In the genomic region with DNA sequence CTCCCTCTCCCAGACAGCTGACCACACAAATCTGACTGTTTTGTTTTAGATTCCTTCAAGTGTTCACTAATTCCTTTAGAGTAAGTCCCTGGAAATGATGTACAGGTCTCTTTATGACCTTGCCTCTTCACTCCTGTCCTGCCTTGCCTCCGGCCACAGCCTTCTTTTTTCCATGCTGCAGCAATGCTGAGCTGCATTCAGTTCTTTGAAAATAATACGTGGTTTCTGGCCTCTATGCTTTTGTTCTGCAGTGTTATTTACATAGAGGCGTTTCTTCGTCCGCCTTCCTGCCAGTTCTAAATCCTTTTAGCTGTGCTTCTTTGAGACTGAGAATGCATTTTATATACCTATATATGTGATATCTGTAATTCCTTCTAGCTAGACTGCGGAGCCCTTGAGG, we compare ENCODE assay signal across 15 cellular contexts.
DNase-seq lines count a peak whose midpoint lies in the region; ATAC-seq and TF ChIP-seq lines count a peak whose summit lies in the region.
"Had no signal": no experiment of that assay in that cellular context is flagged by ENCODE, and none has a peak within 500 bp of the region (broad histone marks: within the 10 kb centered on the region; RNA-seq: fewer than 3 reads in every experiment).

No MANE protein-coding gene starts in this region.

- peaks cover 26% of the 10 kb centered on the region for H3K4me1 Mint-ChIP-seq in osteocyte (ENCODE audit: unreplicated experiment)
- H3K4me1 Mint-ChIP-seq in mesothelial cell of epicardium: peaks cover 33% of the 10 kb centered on the region
- H3K4me1 Mint-ChIP-seq in endodermal cell: peaks cover 18% of the 10 kb centered on the region
- H3K4me1 Mint-ChIP-seq: CD4-positive, alpha-beta memory T cell had no signal

- H2BK5ac ChIP-seq in IMR-90 (ENCODE audit: low read depth, low read length, poor library complexity, severe bottlenecking): no peak overlapping the region
- H2BK5ac ChIP-seq in mesenchymal stem cell (ENCODE audit: low read depth, low read length, poor library complexity, severe bottlenecking): no peak overlapping the region

- no peak for ATAC-seq in IMR-90 (ENCODE audit: low read depth)
- ATAC-seq: A549 had no signal

- H3K27ac ChIP-seq in IMR-90 (ENCODE audit: insufficient read depth, low read length): no peak overlapping the region
- H3K27ac ChIP-seq in mesenchymal stem cell (ENCODE audit: low read length, poor library complexity, severe bottlenecking): no peak overlapping the region
- no peak overlapping the region for H3K27ac ChIP-seq in endodermal cell (ENCODE audit: low read depth, low read length)
- H3K27ac ChIP-seq: A549, C4-2B, GM23248, HL-60 had no signal

- H2BK12ac ChIP-seq in mesenchymal stem cell (ENCODE audit: low read length in 2 of 2): no peak overlapping the region

- in situ Hi-C loops in IMR-90 (cut with MboI; ENCODE audit: low sequenced_read_pairs): loop anchor here (10.0 kb wide), 1 partner anchor 168 kb away; no protein-coding TSS in a partner anchor

- dilution Hi-C loops in IMR-90 (cut with HindIII; ENCODE audit: low sequenced_read_pairs, unreplicated experiment): no loop called here

- H3K4me2 ChIP-seq in IMR-90 (ENCODE audit: low read depth, low read length): no peak overlapping the region
- H3K4me2 ChIP-seq in mesenchymal stem cell (ENCODE audit: low read length, poor library complexity, severe bottlenecking): no peak overlapping the region
- H3K4me2 ChIP-seq: A549 had no signal

- no peak overlapping the region for H4K91ac ChIP-seq in IMR-90 (ENCODE audit: insufficient read depth, low read depth, low read length)
- H4K91ac ChIP-seq in mesenchymal stem cell (ENCODE audit: low read length): no peak overlapping the region

- H3K36me3 Mint-ChIP-seq in osteocyte (ENCODE audit: unreplicated experiment): no peaks in the 10 kb centered on the region
- H3K36me3 Mint-ChIP-seq in mesothelial cell of epicardium: no peaks in the 10 kb centered on the region
- no peaks in the 10 kb centered on the region for H3K36me3 Mint-ChIP-seq in endodermal cell (ENCODE audit: low read depth)
- H3K36me3 Mint-ChIP-seq: CD4-positive, alpha-beta memory T cell had no signal

- POLR2A ChIA-PET in IMR-90 (lab: Charles Lee; ENCODE audit: unreplicated experiment): no interaction called here

- intact Hi-C loops in IMR-90 (cut with micrococcal nuclease): no loop called here

- CTCF ChIA-PET in IMR-90 (lab: Yijun Ruan, JAX): no interaction called here

- peak overlapping the region; percentile 65 for H3K27ac Mint-ChIP-seq in osteocyte (ENCODE audit: unreplicated experiment)
- H3K27ac Mint-ChIP-seq in mesothelial cell of epicardium: no peak overlapping the region
- H3K27ac Mint-ChIP-seq in endodermal cell: no peak overlapping the region
- H3K27ac Mint-ChIP-seq: CD4-positive, alpha-beta memory T cell had no signal

- H2BK120ac ChIP-seq in IMR-90 (ENCODE audit: low read depth, low read length): peak overlapping the region; percentile 56
- H2BK120ac ChIP-seq in mesenchymal stem cell (ENCODE audit: low read depth, low read length): no peak overlapping the region

- no TSS peak for BruUV-seq in IMR-90 (replicated peaks; lab: Mats Ljungman, UMichigan)

- TF ChIP-seq RAD21 in IMR-90 (IDR thresholded peaks at IDR 0.05; ENCODE audit: low read length): no peak

- H3K18ac ChIP-seq in IMR-90 (ENCODE audit: low read depth, low read length): no peak overlapping the region
- no peak overlapping the region for H3K18ac ChIP-seq in mesenchymal stem cell (ENCODE audit: low read depth in 1 of 2, low read length in 2 of 2)

- no peak for TF ChIP-seq CTCF in IMR-90 (conservative IDR thresholded peaks at IDR 0.05; ENCODE audit: low read depth, low read length)
- TF ChIP-seq CTCF in osteocyte (IDR thresholded peaks at IDR 0.05): no peak
- no peak for TF ChIP-seq CTCF in mesothelial cell of epicardium (IDR thresholded peaks at IDR 0.05; ENCODE audit: unreplicated experiment)
- TF ChIP-seq CTCF in endodermal cell (conservative IDR thresholded peaks at IDR 0.05): no peak

- DNase-seq in IMR-90 (no peak), NCI-H69 (lab: John Stamatoyannopoulos, UW) (peak; percentile 18), mesenchymal stem cell (peak; percentile 18), osteocyte (ENCODE audit: extremely low spot score, unreplicated experiment) (no peak), midbrain (lab: John Stamatoyannopoulos, UW) (no peak), mesothelial cell of epicardium (ENCODE audit: low spot score in 2 of 2, unreplicated experiment in 2 of 2) (no peak), endodermal cell (no peak)
- DNase-seq: BE2C; CD4-positive, alpha-beta memory T cell; DMS53; GF-D8; GM23248 had no signal

- no peak overlapping the region for H3K56ac ChIP-seq in IMR-90 (ENCODE audit: extremely low read depth, insufficient read depth, low read length)

- no peaks in the 10 kb centered on the region; the same call in 1 of the 2 replicates for H3K9me1 ChIP-seq in IMR-90 (ENCODE audit: insufficient read depth, low read length)

- no peaks in the 10 kb centered on the region for H3K79me1 ChIP-seq in IMR-90 (ENCODE audit: low read depth in 1 of 2, low read length in 2 of 2)
- no peaks in the 10 kb centered on the region for H3K79me1 ChIP-seq in mesenchymal stem cell (replicated peaks; ENCODE audit: low read length, poor library complexity, severe bottlenecking)

- H3K36me3 ChIP-seq in IMR-90 (ENCODE audit: control insufficient read depth, insufficient read depth, low read length) (no peaks in the 10 kb centered on the region), mesenchymal stem cell (ENCODE audit: control insufficient read depth in 1 of 2, insufficient read depth in 2 of 2, low read depth in 1 of 2, low read length in 2 of 2) (no peaks in the 10 kb centered on the region), endodermal cell (ENCODE audit: control insufficient read depth, insufficient read depth, low read length) (no peaks in the 10 kb centered on the region)
- H3K36me3 ChIP-seq: BE2C had no signal

- H3K4me3 ChIP-seq in IMR-90 (ENCODE audit: insufficient read depth, low read depth, low read length) (no peak overlapping the region), mesenchymal stem cell (ENCODE audit: insufficient read depth in 1 of 2, low read depth in 1 of 2, low read length in 2 of 2) (no peak overlapping the region), endodermal cell (ENCODE audit: low read length) (no peak overlapping the region)
- H3K4me3 ChIP-seq: A549, GM23248 had no signal

- H3K27me3 ChIP-seq in IMR-90 (ENCODE audit: control insufficient read depth, insufficient read depth, low read length): no peaks in the 10 kb centered on the region
- H3K27me3 ChIP-seq in mesenchymal stem cell (ENCODE audit: control insufficient read depth in 1 of 2, insufficient read depth in 1 of 2, low read length in 2 of 2): no peaks in the 10 kb centered on the region
- no peaks in the 10 kb centered on the region for H3K27me3 ChIP-seq in endodermal cell (ENCODE audit: control insufficient read depth, insufficient read depth, low read length, poor library complexity, severe bottlenecking)
- H3K27me3 ChIP-seq: BE2C had no signal

- H2AFZ ChIP-seq in IMR-90 (replicated peaks; ENCODE audit: low read length, poor library complexity): no peak overlapping the region
- no peak overlapping the region for H2AFZ ChIP-seq in mesenchymal stem cell (ENCODE audit: low read depth, low read length)
- H2AFZ ChIP-seq: GM23248 had no signal

- no peak overlapping the region for H4K5ac ChIP-seq in IMR-90 (ENCODE audit: low read depth, low read length)

- H3K9me3 Mint-ChIP-seq in osteocyte (ENCODE audit: unreplicated experiment) (no peaks in the 10 kb centered on the region), mesothelial cell of epicardium (peaks cover 4% of the 10 kb centered on the region), endodermal cell (no peaks in the 10 kb centered on the region)

- H2AK9ac ChIP-seq in IMR-90 (replicated peaks; ENCODE audit: low read depth, low read length, poor library complexity): no peak overlapping the region

- H3K4me3 Mint-ChIP-seq in osteocyte (ENCODE audit: unreplicated experiment) (no peak overlapping the region), mesothelial cell of epicardium (no peak overlapping the region), endodermal cell (no peak overlapping the region)
- H3K4me3 Mint-ChIP-seq: CD4-positive, alpha-beta memory T cell had no signal

- H3K14ac ChIP-seq in IMR-90 (replicated peaks; ENCODE audit: low read depth, low read length): no peak overlapping the region
- no peak overlapping the region for H3K14ac ChIP-seq in mesenchymal stem cell (ENCODE audit: low read length in 2 of 2)

- H2BK20ac ChIP-seq in IMR-90 (ENCODE audit: low read depth, low read length): peak overlapping the region; percentile 61

- no peak for TF ChIP-seq POLR2A in IMR-90 (IDR thresholded peaks at IDR 0.05; ENCODE audit: low read depth, low read length)

- H3K4ac ChIP-seq in IMR-90 (ENCODE audit: low read depth, low read length): peak overlapping the region; percentile 20; the same call in 1 of the 2 replicates
- H3K4ac ChIP-seq in mesenchymal stem cell (ENCODE audit: low read depth in 1 of 2, low read length in 2 of 2): no peak overlapping the region

- H4K8ac ChIP-seq in IMR-90 (ENCODE audit: low read depth in 2 of 2, low read length in 2 of 2) (no peak overlapping the region), mesenchymal stem cell (ENCODE audit: low read length) (no peak overlapping the region)

- H2BK15ac ChIP-seq in IMR-90 (ENCODE audit: low read depth, low read length): 0 out of 3 replicates have a peak overlapping the region, but pooled peaks have one; percentile 11
- H2BK15ac ChIP-seq in mesenchymal stem cell (ENCODE audit: low read depth, poor library complexity, severe bottlenecking): no peak overlapping the region

- H3K9ac ChIP-seq in IMR-90 (ENCODE audit: low read depth, low read length): no peak overlapping the region
- H3K9ac ChIP-seq in mesenchymal stem cell (ENCODE audit: low read length): no peak overlapping the region
- H3K9ac ChIP-seq in endodermal cell (ENCODE audit: extremely low read depth, low read length, poor library complexity, severe bottlenecking): no peak overlapping the region
- H3K9ac ChIP-seq: GM23248 had no signal

- no CpG with 5 or more reads among the region's 6 CpGs for WGBS in IMR-90 (ENCODE audit: extremely low coverage in 2 of 2, insufficient read length in 1 of 2), 2 experiments
- WGBS in mesenchymal stem cell: 89% methylated on average over 3 of the region's 6 CpGs
- 97 to 100% methylated on average over 2 to 6 of the region's 6 CpGs for WGBS in endodermal cell (ENCODE audit: insufficient coverage in 1 of 2, insufficient read length in 1 of 2), 2 experiments

- H3K27me3 Mint-ChIP-seq in osteocyte (ENCODE audit: unreplicated experiment) (no peaks in the 10 kb centered on the region), mesothelial cell of epicardium (ENCODE audit: low read depth) (no peaks in the 10 kb centered on the region), endodermal cell (ENCODE audit: insufficient read depth) (no peaks in the 10 kb centered on the region)

- H2AK5ac ChIP-seq in IMR-90 (ENCODE audit: low read depth, low read length) (peak overlapping the region; percentile 18; the same call in 1 of the 2 replicates), mesenchymal stem cell (ENCODE audit: low read length, severe bottlenecking) (no peak overlapping the region)

- H3K9me3 ChIP-seq in IMR-90 (ENCODE audit: control insufficient read depth, insufficient read depth, low read length): no peaks in the 10 kb centered on the region
- no peaks in the 10 kb centered on the region for H3K9me3 ChIP-seq in mesenchymal stem cell (ENCODE audit: control insufficient read depth, low read length)
- H3K9me3 ChIP-seq in endodermal cell (ENCODE audit: control insufficient read depth, low read length): no peaks in the 10 kb centered on the region
- H3K9me3 ChIP-seq: A549, BE2C had no signal

- H3K23ac ChIP-seq in IMR-90 (ENCODE audit: low read depth, low read length): 0 out of 2 replicates have a peak overlapping the region, but pooled peaks have one; percentile 26
- no peak overlapping the region for H3K23ac ChIP-seq in mesenchymal stem cell (ENCODE audit: low read length in 2 of 2)

- no peaks in the 10 kb centered on the region for H4K20me1 ChIP-seq in IMR-90 (ENCODE audit: insufficient read depth, low read length)

- H3K4me1 ChIP-seq in IMR-90 (ENCODE audit: control insufficient read depth, insufficient read depth, low read length): peaks cover 5% of the 10 kb centered on the region
- no peaks in the 10 kb centered on the region for H3K4me1 ChIP-seq in mesenchymal stem cell (ENCODE audit: control insufficient read depth, insufficient read depth, low read depth, low read length)
- no peaks in the 10 kb centered on the region for H3K4me1 ChIP-seq in endodermal cell (ENCODE audit: control insufficient read depth, insufficient read depth, low read length)
- H3K4me1 ChIP-seq: BE2C had no signal

Comparison
In these comparisons a context has a peak if more than half of its experiments do, and no peak if none do; other contexts are left out.
1. DNase-seq: peak in NCI-H69 (single experiment) and mesenchymal stem cell (single experiment); none in IMR-90 (single experiment), osteocyte (single experiment), midbrain (single experiment), mesothelial cell of epicardium (0 of 2) and endodermal cell (single experiment).